ENCODE assay signal across 9 cellular contexts in the genomic region with DNA sequence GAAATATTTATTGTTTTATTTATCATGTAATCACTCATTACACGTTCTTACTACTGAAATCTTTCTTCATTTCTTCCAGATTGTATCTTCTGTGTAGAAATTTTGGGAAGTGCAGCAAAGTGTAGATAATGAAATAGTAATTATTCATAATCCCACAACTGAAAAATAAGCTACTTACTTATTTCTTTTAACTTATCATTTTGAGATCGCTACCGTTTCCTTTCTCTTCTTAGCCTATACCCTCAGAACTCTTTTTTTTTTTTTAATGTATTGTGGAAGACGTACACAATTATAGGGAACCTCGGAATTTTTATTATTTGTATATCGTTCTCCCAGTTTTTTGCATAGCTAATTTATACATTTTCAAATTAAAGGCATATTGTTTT. TPM values are rescaled to one million over a fixed set of nuclear protein-coding genes. Genes with fewer than 3 reads are reported as not detected.
DNase-seq lines count a peak whose midpoint lies in the region; ATAC-seq and TF ChIP-seq lines count a peak whose summit lies in the region.
"Had no signal": no experiment of that assay in that cellular context is flagged by ENCODE, and none has a peak within 500 bp of the region (broad histone marks: within the 10 kb centered on the region; RNA-seq: fewer than 3 reads in every experiment).

No MANE protein-coding gene starts in this region.

- peaks cover 6% of the 10 kb centered on the region; the same call in 2 of the 3 replicates for H3K36me3 Mint-ChIP-seq in GM23338 (ENCODE audit: low read depth)
- peaks cover 7% of the 10 kb centered on the region for H3K36me3 Mint-ChIP-seq in stimulated activated memory B cell treated with anti-CD40 and anti-IgM and Interleukin-4, amounts not matched to agents 10 μg/mL and 1 μg/mL and 100 μg/mL, for 72 hours

- no peaks in the 10 kb centered on the region for H3K9me3 Mint-ChIP-seq in GM23338
- no peaks in the 10 kb centered on the region for H3K9me3 Mint-ChIP-seq in stimulated activated memory B cell treated with anti-CD40 and anti-IgM and Interleukin-4, amounts not matched to agents 10 μg/mL and 1 μg/mL and 100 μg/mL, for 72 hours

- peaks cover 37% of the 10 kb centered on the region for H3K79me2 ChIP-seq in GM23338 (replicated peaks; ENCODE audit: insufficient read depth)
- H3K79me2 ChIP-seq in smooth muscle cell (ENCODE audit: low read depth), result peaks cover 30% of the 10 kb centered on the region

- H3K4me3 ChIP-seq in GM23338 (peak overlapping the region; percentile 64), adipocyte (ENCODE audit: low read length) (peak overlapping the region; percentile 83), iPS-15b (ENCODE audit: low read depth, low read length) (peak overlapping the region; percentile 37), smooth muscle cell (peak overlapping the region; percentile 70)

- DNase-seq in GM23338 (ENCODE audit: low spot score), result no peak
- no peak for DNase-seq in adipocyte (ENCODE audit: low read depth)
- no peak for DNase-seq in smooth muscle cell (lab: John Stamatoyannopoulos, UW; ENCODE audit: unreplicated experiment)
- DNase-seq in NCI-H1930 (lab: John Stamatoyannopoulos, UW), result no peak
- no peak for DNase-seq in pons (ENCODE audit: low spot score)
- no peak for DNase-seq in SKM-1 (lab: John Stamatoyannopoulos, UW; ENCODE audit: unreplicated experiment)

- H3K9me2 ChIP-seq in GM23338 (ENCODE audit: insufficient read depth), result no peaks in the 10 kb centered on the region

- H4K20me1 ChIP-seq in GM23338 (replicated peaks; ENCODE audit: insufficient read depth) (0 out of 2 replicates have a peak, but pooled peaks cover 5% of the 10 kb centered on the region), smooth muscle cell (ENCODE audit: low read depth) (peaks cover 4% of the 10 kb centered on the region)

- H2AFZ ChIP-seq in GM23338, result peak overlapping the region; percentile 16; the same call in 1 of the 2 replicates
- peak overlapping the region; percentile 95 for H2AFZ ChIP-seq in smooth muscle cell (ENCODE audit: low read depth)

- no peaks in the 10 kb centered on the region for H3K27me3 ChIP-seq in GM23338 (ENCODE audit: insufficient read depth)
- peaks cover 12% of the 10 kb centered on the region for H3K27me3 ChIP-seq in adipocyte (replicated peaks; ENCODE audit: control insufficient read depth, insufficient read depth, low read length)
- H3K27me3 ChIP-seq in iPS-15b (ENCODE audit: control insufficient read depth, insufficient read depth, low read length), result no peaks in the 10 kb centered on the region
- peaks cover 28% of the 10 kb centered on the region for H3K27me3 ChIP-seq in smooth muscle cell (ENCODE audit: low read depth)

- ATAC-seq in GM23338, result no peak
- no peak for ATAC-seq in stimulated activated memory B cell treated with anti-CD40 and anti-IgM and Interleukin-4, amounts not matched to agents 10 μg/mL and 1 μg/mL and 100 μg/mL, for 72 hours

- H3K9me3 ChIP-seq in adipocyte (ENCODE audit: control insufficient read depth, low read length), result no peaks in the 10 kb centered on the region
- H3K9me3 ChIP-seq in iPS-15b (ENCODE audit: control insufficient read depth, insufficient read depth, low read length), result no peaks in the 10 kb centered on the region
- no peaks in the 10 kb centered on the region for H3K9me3 ChIP-seq in smooth muscle cell (replicated peaks; ENCODE audit: low read depth)

- H3F3A ChIP-seq in GM23338 (replicated peaks; ENCODE audit: low read depth) (no peaks in the 10 kb centered on the region), smooth muscle cell (ENCODE audit: low read depth) (no peaks in the 10 kb centered on the region)

- WGBS in smooth muscle cell (ENCODE audit: low lambda C conversion rate), result 32% methylated on average over 6 of the region's 6 CpGs

- no peak overlapping the region for H3K4me3 Mint-ChIP-seq in GM23338
- H3K4me3 Mint-ChIP-seq in stimulated activated memory B cell treated with anti-CD40 and anti-IgM and Interleukin-4, amounts not matched to agents 10 μg/mL and 1 μg/mL and 100 μg/mL, for 72 hours, result no peak overlapping the region

- TF ChIP-seq CTCF in GM23338 (conservative IDR thresholded peaks at IDR 0.05; ENCODE audit: low read depth in 2 of 2), result no peak
- TF ChIP-seq CTCF in smooth muscle cell (IDR thresholded peaks at IDR 0.05; ENCODE audit: borderline replicate concordance, insufficient read depth, poor library complexity, severe bottlenecking), result no peak

- no peak overlapping the region for H3K27ac Mint-ChIP-seq in GM23338
- H3K27ac Mint-ChIP-seq in stimulated activated memory B cell treated with anti-CD40 and anti-IgM and Interleukin-4, amounts not matched to agents 10 μg/mL and 1 μg/mL and 100 μg/mL, for 72 hours, result no peak overlapping the region
- H3K27ac Mint-ChIP-seq: activated naive CD8-positive, alpha-beta T cell had no signal

- no peaks in the 10 kb centered on the region for H3K27me3 Mint-ChIP-seq in GM23338 (ENCODE audit: insufficient read depth, low read depth, poor library complexity)
- no peaks in the 10 kb centered on the region for H3K27me3 Mint-ChIP-seq in stimulated activated memory B cell treated with anti-CD40 and anti-IgM and Interleukin-4, amounts not matched to agents 10 μg/mL and 1 μg/mL and 100 μg/mL, for 72 hours

- H3K4me2 ChIP-seq in GM23338, result peak overlapping the region; percentile 70
- H3K4me2 ChIP-seq in smooth muscle cell, result peak overlapping the region; percentile 91

- peak overlapping the region; percentile 89 for H3K9ac ChIP-seq in adipocyte (ENCODE audit: low read length)
- H3K9ac ChIP-seq in iPS-15b (ENCODE audit: low read depth, low read length), result peak overlapping the region; percentile 6
- H3K9ac ChIP-seq in smooth muscle cell (ENCODE audit: low read depth), result peak overlapping the region; percentile 68

- H3K36me3 ChIP-seq in GM23338 (ENCODE audit: insufficient read depth) (no peaks in the 10 kb centered on the region), adipocyte (ENCODE audit: control insufficient read depth, insufficient read depth, low read length, severe bottlenecking) (peaks cover 7% of the 10 kb centered on the region), iPS-15b (ENCODE audit: control insufficient read depth, insufficient read depth, low read length) (no peaks in the 10 kb centered on the region), smooth muscle cell (ENCODE audit: low read depth) (no peaks in the 10 kb centered on the region)

- peaks cover 6% of the 10 kb centered on the region for H3K4me1 ChIP-seq in GM23338 (ENCODE audit: insufficient read depth)
- H3K4me1 ChIP-seq in adipocyte (ENCODE audit: control insufficient read depth, insufficient read depth, low read length), result peaks cover 17% of the 10 kb centered on the region
- H3K4me1 ChIP-seq in iPS-15b (ENCODE audit: control insufficient read depth, insufficient read depth, low read length), result no peaks in the 10 kb centered on the region
- H3K4me1 ChIP-seq in smooth muscle cell (ENCODE audit: low read depth), result peaks cover 20% of the 10 kb centered on the region

- no peak overlapping the region for H3K27ac ChIP-seq in GM23338 (ENCODE audit: low read depth)
- peak overlapping the region; percentile 68 for H3K27ac ChIP-seq in smooth muscle cell (ENCODE audit: low read depth)

- H3K4me1 Mint-ChIP-seq in GM23338, result peaks cover 6% of the 10 kb centered on the region; the same call in 2 of the 3 replicates
- peaks cover 11% of the 10 kb centered on the region for H3K4me1 Mint-ChIP-seq in stimulated activated memory B cell treated with anti-CD40 and anti-IgM and Interleukin-4, amounts not matched to agents 10 μg/mL and 1 μg/mL and 100 μg/mL, for 72 hours

TF ChIP-seq in GM23338, 12 proteins besides CTCF, POLR2A, EP300 and RAD21 (continues in another document):
- TF ChIP-seq EZH2 (IDR thresholded peaks at IDR 0.05; ENCODE audit: low read depth, unreplicated experiment), result no peak

RNA-seq across cellular contexts. Expression of gene FH, which starts 0.5 kb away (rescaled TPM):
- 66.3 and 69.8 TPM in 2 replicates for total RNA-seq in GM23338 (2014; rRNA removed; shearing (Covaris generic))
- 52.4 and 56.2 TPM in 2 replicates for polyA plus RNA-seq in GM23338 (2016; fragmentation: Nextera tagmentation; extraction: Ambion mirVana)
- total RNA-seq in smooth muscle cell, result 53.1 and 75.6 TPM in 2 replicates
- 46.5 and 57.7 TPM in 2 replicates for polyA plus RNA-seq in smooth muscle cell

RNA-seq across cellular contexts. Expression of gene KMO, which starts 12.1 kb away (rescaled TPM):
- total RNA-seq in GM23338 (2014; rRNA removed; shearing (Covaris generic)), result not detected in 2 replicates
- polyA plus RNA-seq in GM23338 (2016; fragmentation: Nextera tagmentation; extraction: Ambion mirVana) (0.05 TPM in 1 of 2 replicates, not detected in the other), smooth muscle cell (0.09 TPM in 2 replicates)
- 0.09 TPM in 1 of 2 replicates, not detected in the other for total RNA-seq in smooth muscle cell

Comparison
In these comparisons a context has a peak if more than half of its experiments do, and no peak if none do; other contexts are left out.
1. H3K9ac ChIP-seq: peak in every context shown above with its lines; median percentile 89 in adipocyte; 68 in smooth muscle cell; 6 in iPS-15b.